1 cellular context compared by ENCODE assay signal in the genomic region with DNA sequence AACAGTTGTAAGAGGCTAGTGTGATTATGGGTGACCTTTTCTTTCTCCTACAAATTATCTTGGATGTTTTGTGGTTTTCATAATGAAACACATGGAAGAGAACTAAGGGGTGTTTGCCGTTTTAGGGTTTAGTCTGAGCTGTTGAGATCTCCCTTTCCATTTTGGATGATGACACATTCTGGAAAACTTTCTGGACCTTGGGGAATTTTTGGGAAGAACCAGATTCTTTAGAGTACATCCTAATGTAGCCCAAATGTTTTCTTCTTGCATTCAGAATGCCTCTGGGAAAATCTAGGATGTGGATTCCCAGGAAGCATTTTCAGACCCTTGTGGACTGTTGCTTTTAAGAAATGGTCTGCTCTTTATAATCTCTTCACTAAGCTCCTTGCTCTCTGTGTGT.
TF ChIP-seq lines count a peak whose summit lies in the region.

No MANE protein-coding gene starts in this region.

TF ChIP-seq in H1, 55 proteins besides CTCF, POLR2A, EP300 and RAD21:
- no peak for TF ChIP-seq CHD1 (IDR thresholded peaks at IDR 0.05; ENCODE audit: low read depth, low read length)
- TF ChIP-seq CREB1 (IDR thresholded peaks at IDR 0.05), result no peak
- TF ChIP-seq CBX5 (IDR thresholded peaks at IDR 0.05; ENCODE audit: low read depth, low read length), result no peak
- TF ChIP-seq SIX5 (IDR thresholded peaks at IDR 0.05; ENCODE audit: low read depth, low read length), result no peak
- no peak for TF ChIP-seq SRF (IDR thresholded peaks at IDR 0.05; ENCODE audit: low read depth, low read length)
